8 cellular contexts compared by ENCODE assay signal in the genomic region with DNA sequence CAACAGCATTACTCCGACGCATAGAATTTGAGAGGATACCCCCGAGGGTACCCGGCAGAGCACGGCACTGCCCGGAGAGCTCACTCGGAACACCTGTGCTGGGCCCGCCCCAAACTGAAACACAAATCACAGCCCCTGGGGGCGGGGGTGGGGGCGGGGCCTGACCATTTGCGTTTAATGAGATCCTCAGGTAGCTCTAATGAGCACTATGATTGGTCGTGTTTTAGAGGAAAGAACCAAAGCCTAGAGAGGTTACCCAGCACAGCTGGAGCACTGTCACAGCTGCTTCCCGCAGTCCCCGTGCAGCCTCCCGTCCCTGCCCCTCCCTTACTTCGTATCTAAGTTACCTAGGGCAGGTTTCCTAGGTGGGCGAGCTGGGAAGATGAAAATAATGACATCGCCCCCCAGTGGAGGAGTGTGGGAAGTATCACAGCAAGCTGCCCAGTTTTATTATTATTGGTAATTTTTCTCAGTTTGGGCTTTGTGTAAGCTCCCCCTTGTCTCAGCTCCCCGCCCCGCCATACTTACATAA.
DNase-seq lines count a peak whose midpoint lies in the region; ATAC-seq and TF ChIP-seq lines count a peak whose summit lies in the region.

No MANE protein-coding gene starts in this region.

- H3K9me3 Mint-ChIP-seq in natural killer cell: peaks cover 9 to 16% of the 10 kb centered on the region in 2 donors
- peaks cover 3% of the 10 kb centered on the region for H3K9me3 Mint-ChIP-seq in natural killer cell treated with Interleukin-12 subunit alpha and Interleukin-12 subunit beta and Interleukin-15 and Interleukin-18, amount 100 ng/mL, for 72 hours

- DNase-seq in natural killer cell: no peak
- DNase-seq in natural killer cell treated with Interleukin-12 subunit alpha and Interleukin-12 subunit beta and Interleukin-15 and Interleukin-18, amount 100 ng/mL, for 72 hours (ENCODE audit: low spot score): no peak
- peak; percentile 94 for DNase-seq in NCI-H69 (lab: John Stamatoyannopoulos, UW)
- peak; percentile 78 for DNase-seq in activated effector memory CD4-positive, alpha-beta T cell treated with anti-CD3 and anti-CD28 coated beads, Interleukin-2, amount 50 U/mL, for 16 hours
- DNase-seq in iPS DF 4.7 (ENCODE audit: extremely low read depth, low spot score): peak; percentile 74
- DNase-seq in stimulated activated CD4-positive, alpha-beta T cell treated with anti-CD3 and anti-CD28 coated beads, Interleukin-2, amount 100 ng/mL, for 4 hours (ENCODE audit: low read depth): peak; percentile 36

- TF ChIP-seq CTCF in natural killer cell (IDR thresholded peaks at IDR 0.05): peak; percentile 21

- H3K4me1 Mint-ChIP-seq in natural killer cell: peaks cover 0 to 4% of the 10 kb centered on the region in 2 donors
- no peaks in the 10 kb centered on the region for H3K4me1 Mint-ChIP-seq in natural killer cell treated with Interleukin-12 subunit alpha and Interleukin-12 subunit beta and Interleukin-15 and Interleukin-18, amount 100 ng/mL, for 72 hours (ENCODE audit: low read depth in 2 of 2)

- peak in 2 of 3 donors; percentile 21 to 63 for ATAC-seq in natural killer cell
- no peak for ATAC-seq in natural killer cell treated with Interleukin-12 subunit alpha and Interleukin-12 subunit beta and Interleukin-15 and Interleukin-18, amount 100 ng/mL, for 72 hours
- no peak for ATAC-seq in HG02938 (IDR thresholded peaks at IDR 0.05; ENCODE audit: unreplicated experiment)
- ATAC-seq in GM19463 (IDR thresholded peaks at IDR 0.05; ENCODE audit: unreplicated experiment): no peak

- intact Hi-C loops in natural killer cell (cut with micrococcal nuclease): no loop called here

- H3K36me3 Mint-ChIP-seq in natural killer cell: peaks cover 20% of the 10 kb centered on the region
- peaks cover 11% of the 10 kb centered on the region for H3K36me3 Mint-ChIP-seq in natural killer cell treated with Interleukin-12 subunit alpha and Interleukin-12 subunit beta and Interleukin-15 and Interleukin-18, amount 100 ng/mL, for 72 hours

- H3K4me3 Mint-ChIP-seq in natural killer cell: no peak overlapping the region
- H3K4me3 Mint-ChIP-seq in natural killer cell treated with Interleukin-12 subunit alpha and Interleukin-12 subunit beta and Interleukin-15 and Interleukin-18, amount 100 ng/mL, for 72 hours: no peak overlapping the region

- peaks cover 17 to 44% of the 10 kb centered on the region in 2 donors for H3K27me3 Mint-ChIP-seq in natural killer cell (ENCODE audit: low read depth in 2 of 2)
- H3K27me3 Mint-ChIP-seq in natural killer cell treated with Interleukin-12 subunit alpha and Interleukin-12 subunit beta and Interleukin-15 and Interleukin-18, amount 100 ng/mL, for 72 hours: peaks cover 23 to 34% of the 10 kb centered on the region in 2 donors

- no peak overlapping the region for H3K27ac Mint-ChIP-seq in natural killer cell
- H3K27ac Mint-ChIP-seq in natural killer cell treated with Interleukin-12 subunit alpha and Interleukin-12 subunit beta and Interleukin-15 and Interleukin-18, amount 100 ng/mL, for 72 hours: no peak overlapping the region

Comparison
In these comparisons a context has a peak if more than half of its experiments do, and no peak if none do; other contexts are left out.
1. ATAC-seq: peak in natural killer cell (2 of 3); none in natural killer cell treated with Interleukin-12 subunit alpha and Interleukin-12 subunit beta and Interleukin-15 and Interleukin-18, amount 100 ng/mL, for 72 hours (0 of 2), HG02938 (single experiment) and GM19463 (single experiment).
2. DNase-seq: peak in NCI-H69 (single experiment), activated effector memory CD4-positive, alpha-beta T cell treated with anti-CD3 and anti-CD28 coated beads, Interleukin-2, amount 50 U/mL, for 16 hours (single experiment), iPS DF 4.7 (single experiment) and stimulated activated CD4-positive, alpha-beta T cell treated with anti-CD3 and anti-CD28 coated beads, Interleukin-2, amount 100 ng/mL, for 4 hours (single experiment); none in natural killer cell (single experiment) and natural killer cell treated with Interleukin-12 subunit alpha and Interleukin-12 subunit beta and Interleukin-15 and Interleukin-18, amount 100 ng/mL, for 72 hours (single experiment).